In the genomic region with DNA sequence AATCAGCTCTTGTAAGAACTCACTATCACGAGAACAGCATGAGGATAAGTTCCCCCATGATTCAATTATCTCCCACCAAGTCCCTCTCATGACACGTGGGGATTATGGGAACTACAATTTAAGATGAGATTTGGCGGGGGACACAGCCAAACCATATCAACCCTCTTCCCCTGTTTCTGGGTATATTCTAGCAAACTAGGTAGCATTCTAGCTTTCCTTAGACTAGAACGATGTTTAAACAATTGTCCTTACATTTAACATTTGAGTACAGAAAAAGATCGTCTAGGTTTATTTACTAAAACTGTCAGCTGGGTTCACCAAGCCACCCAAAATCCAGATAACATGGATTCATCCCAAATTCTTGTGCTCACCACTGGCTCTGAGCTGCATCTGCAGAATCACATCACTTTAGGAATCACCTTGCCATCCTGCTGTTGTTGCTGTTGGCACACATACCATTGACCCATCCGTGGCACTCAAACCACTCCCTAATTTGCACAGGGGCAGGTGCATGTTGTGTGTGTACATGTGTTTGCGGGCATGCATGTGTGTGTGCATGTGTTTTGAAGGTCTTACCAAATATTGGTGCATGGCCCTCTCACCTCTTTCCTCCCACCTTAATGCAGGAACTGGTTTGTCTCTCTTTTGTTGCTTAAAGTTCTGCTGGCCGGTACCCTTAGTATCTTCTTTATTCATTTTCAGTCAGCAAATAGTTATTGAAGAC, we compare ENCODE assay signal across 1 cellular context.
TF ChIP-seq lines count a peak whose summit lies in the region.

No MANE protein-coding gene starts in this region.

TF ChIP-seq in GM23338, 12 proteins besides CTCF, POLR2A, EP300 and RAD21 (continued from another document):
- TF ChIP-seq, protein P1, sequence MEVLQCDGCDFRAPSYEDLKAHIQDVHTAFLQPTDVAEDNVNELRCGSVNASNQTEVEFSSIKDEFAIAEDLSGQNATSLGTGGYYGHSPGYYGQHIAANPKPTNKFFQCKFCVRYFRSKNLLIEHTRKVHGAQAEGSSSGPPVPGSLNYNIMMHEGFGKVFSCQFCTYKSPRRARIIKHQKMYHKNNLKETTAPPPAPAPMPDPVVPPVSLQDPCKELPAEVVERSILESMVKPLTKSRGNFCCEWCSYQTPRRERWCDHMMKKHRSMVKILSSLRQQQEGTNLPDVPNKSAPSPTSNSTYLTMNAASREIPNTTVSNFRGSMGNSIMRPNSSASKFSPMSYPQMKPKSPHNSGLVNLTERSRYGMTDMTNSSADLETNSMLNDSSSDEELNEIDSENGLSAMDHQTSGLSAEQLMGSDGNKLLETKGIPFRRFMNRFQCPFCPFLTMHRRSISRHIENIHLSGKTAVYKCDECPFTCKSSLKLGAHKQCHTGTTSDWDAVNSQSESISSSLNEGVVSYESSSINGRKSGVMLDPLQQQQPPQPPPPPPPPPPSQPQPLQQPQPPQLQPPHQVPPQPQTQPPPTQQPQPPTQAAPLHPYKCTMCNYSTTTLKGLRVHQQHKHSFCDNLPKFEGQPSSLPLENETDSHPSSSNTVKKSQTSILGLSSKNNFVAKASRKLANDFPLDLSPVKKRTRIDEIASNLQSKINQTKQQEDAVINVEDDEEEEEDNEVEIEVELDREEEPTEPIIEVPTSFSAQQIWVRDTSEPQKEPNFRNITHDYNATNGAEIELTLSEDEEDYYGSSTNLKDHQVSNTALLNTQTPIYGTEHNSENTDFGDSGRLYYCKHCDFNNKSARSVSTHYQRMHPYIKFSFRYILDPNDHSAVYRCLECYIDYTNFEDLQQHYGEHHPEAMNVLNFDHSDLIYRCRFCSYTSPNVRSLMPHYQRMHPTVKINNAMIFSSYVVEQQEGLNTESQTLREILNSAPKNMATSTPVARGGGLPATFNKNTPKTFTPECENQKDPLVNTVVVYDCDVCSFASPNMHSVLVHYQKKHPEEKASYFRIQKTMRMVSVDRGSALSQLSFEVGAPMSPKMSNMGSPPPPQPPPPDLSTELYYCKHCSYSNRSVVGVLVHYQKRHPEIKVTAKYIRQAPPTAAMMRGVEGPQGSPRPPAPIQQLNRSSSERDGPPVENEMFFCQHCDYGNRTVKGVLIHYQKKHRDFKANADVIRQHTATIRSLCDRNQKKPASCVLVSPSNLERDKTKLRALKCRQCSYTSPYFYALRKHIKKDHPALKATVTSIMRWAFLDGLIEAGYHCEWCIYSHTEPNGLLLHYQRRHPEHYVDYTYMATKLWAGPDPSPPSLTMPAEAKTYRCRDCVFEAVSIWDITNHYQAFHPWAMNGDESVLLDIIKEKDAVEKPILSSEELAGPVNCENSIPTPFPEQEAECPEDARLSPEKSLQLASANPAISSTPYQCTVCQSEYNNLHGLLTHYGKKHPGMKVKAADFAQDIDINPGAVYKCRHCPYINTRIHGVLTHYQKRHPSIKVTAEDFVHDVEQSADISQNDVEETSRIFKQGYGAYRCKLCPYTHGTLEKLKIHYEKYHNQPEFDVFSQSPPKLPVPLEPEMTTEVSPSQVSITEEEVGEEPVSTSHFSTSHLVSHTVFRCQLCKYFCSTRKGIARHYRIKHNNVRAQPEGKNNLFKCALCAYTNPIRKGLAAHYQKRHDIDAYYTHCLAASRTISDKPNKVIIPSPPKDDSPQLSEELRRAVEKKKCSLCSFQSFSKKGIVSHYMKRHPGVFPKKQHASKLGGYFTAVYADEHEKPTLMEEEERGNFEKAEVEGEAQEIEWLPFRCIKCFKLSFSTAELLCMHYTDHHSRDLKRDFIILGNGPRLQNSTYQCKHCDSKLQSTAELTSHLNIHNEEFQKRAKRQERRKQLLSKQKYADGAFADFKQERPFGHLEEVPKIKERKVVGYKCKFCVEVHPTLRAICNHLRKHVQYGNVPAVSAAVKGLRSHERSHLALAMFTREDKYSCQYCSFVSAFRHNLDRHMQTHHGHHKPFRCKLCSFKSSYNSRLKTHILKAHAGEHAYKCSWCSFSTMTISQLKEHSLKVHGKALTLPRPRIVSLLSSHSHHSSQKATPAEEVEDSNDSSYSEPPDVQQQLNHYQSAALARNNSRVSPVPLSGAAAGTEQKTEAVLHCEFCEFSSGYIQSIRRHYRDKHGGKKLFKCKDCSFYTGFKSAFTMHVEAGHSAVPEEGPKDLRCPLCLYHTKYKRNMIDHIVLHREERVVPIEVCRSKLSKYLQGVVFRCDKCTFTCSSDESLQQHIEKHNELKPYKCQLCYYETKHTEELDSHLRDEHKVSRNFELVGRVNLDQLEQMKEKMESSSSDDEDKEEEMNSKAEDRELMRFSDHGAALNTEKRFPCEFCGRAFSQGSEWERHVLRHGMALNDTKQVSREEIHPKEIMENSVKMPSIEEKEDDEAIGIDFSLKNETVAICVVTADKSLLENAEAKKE (CRISPR knock-in tag; IDR thresholded peaks at IDR 0.05), result no peak
- TF ChIP-seq POLR2AphosphoS5 (IDR thresholded peaks at IDR 0.05; ENCODE audit: low read depth) (no peak), CREB1 (CRISPR knock-in tag; IDR thresholded peaks at IDR 0.05; ENCODE audit: low read depth) (no peak), STAT1 (IDR thresholded peaks at IDR 0.05; ENCODE audit: unreplicated experiment) (no peak)
- TF ChIP-seq, protein P2, sequence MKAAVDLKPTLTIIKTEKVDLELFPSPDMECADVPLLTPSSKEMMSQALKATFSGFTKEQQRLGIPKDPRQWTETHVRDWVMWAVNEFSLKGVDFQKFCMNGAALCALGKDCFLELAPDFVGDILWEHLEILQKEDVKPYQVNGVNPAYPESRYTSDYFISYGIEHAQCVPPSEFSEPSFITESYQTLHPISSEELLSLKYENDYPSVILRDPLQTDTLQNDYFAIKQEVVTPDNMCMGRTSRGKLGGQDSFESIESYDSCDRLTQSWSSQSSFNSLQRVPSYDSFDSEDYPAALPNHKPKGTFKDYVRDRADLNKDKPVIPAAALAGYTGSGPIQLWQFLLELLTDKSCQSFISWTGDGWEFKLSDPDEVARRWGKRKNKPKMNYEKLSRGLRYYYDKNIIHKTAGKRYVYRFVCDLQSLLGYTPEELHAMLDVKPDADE (IDR thresholded peaks at IDR 0.05), result no peak
TF ChIP-seq in GM23338: peak in this region for 0.
